Comparison of ENCODE assay signal across 9 cellular contexts in genomic region chr12:94172031-94172430, GRCh38. TPM values are rescaled to one million over a fixed set of nuclear protein-coding genes. Genes with fewer than 3 reads are reported as not detected.
A peak's percentile ranks its signal among the peaks of the same experiment; 100 is the strongest.
DNase-seq lines count a peak whose midpoint lies in the region; ATAC-seq, FAIRE-seq and TF ChIP-seq lines count a peak whose summit lies in the region.
"Had no signal": no experiment of that assay in that cellular context is flagged by ENCODE, and none has a peak within 500 bp of the region (broad histone marks: within the 10 kb centered on the region; RNA-seq: fewer than 3 reads in every experiment).

No MANE protein-coding gene starts in this region.

- no peak for ATAC-seq in omental fat pad (ENCODE audit: low FRiP score)

- no peak overlapping the region for H3K23ac ChIP-seq in H1 (ENCODE audit: insufficient read length)

- no peaks in the 10 kb centered on the region for H3K27me3 ChIP-seq in GM23248 (replicated peaks; ENCODE audit: insufficient read depth)
- H3K27me3 ChIP-seq in H1 (replicated peaks in 1 of 4; ENCODE audit: control insufficient read depth in 3 of 4, extremely low read depth in 1 of 4, insufficient read depth in 3 of 4, low read length in 3 of 4), result peaks cover 63 to 93% (median 85%) of the 10 kb centered on the region in 4 experiments
- no peaks in the 10 kb centered on the region for H3K27me3 ChIP-seq in WERI-Rb-1 (ENCODE audit: insufficient read depth, low read depth, severe bottlenecking)

- H3K9me2 ChIP-seq in GM23248 (ENCODE audit: insufficient read depth), result no peaks in the 10 kb centered on the region

- no peak overlapping the region for H4K8ac ChIP-seq in H1 (ENCODE audit: extremely low read depth, insufficient read depth, low read length)

- no peak overlapping the region for H2AK5ac ChIP-seq in H1 (ENCODE audit: low read depth, low read length)

- no peak overlapping the region for H4K5ac ChIP-seq in H1 (ENCODE audit: insufficient read length, low read depth, low read length)

- H2BK20ac ChIP-seq in H1 (ENCODE audit: low read length), result no peak overlapping the region

- no peak overlapping the region for H3K9ac ChIP-seq in GM23248
- H3K9ac ChIP-seq in H1 (replicated peaks in 1 of 4; ENCODE audit: extremely low read depth in 1 of 4, low read depth in 3 of 4, low read length in 3 of 4), result no peak overlapping the region

- H3K4me3 ChIP-seq in GM23248, result no peak overlapping the region
- no peak overlapping the region for H3K4me3 ChIP-seq in H1 (ENCODE audit: extremely low read depth in 1 of 4, insufficient read depth in 2 of 4, low read depth in 3 of 4, low read length in 4 of 4)
- no peak overlapping the region for H3K4me3 ChIP-seq in WERI-Rb-1 (ENCODE audit: low read depth, low read length)

- H3K4me2 ChIP-seq in GM23248 (ENCODE audit: unreplicated experiment) (peak overlapping the region; percentile 75), H1 (ENCODE audit: insufficient read depth in 1 of 2, low read depth in 2 of 2, low read length in 2 of 2) (no peak overlapping the region)

- H3K36me3 ChIP-seq in GM23248 (ENCODE audit: low read depth) (no peaks in the 10 kb centered on the region), H1 (ENCODE audit: control insufficient read depth in 2 of 4, insufficient read depth in 4 of 4, low read length in 3 of 4) (no peaks in the 10 kb centered on the region), WERI-Rb-1 (no peaks in the 10 kb centered on the region)

- in situ Hi-C loops in GM23248 (cut with MboI), result no loop called here

- no peak overlapping the region for H3K18ac ChIP-seq in H1 (ENCODE audit: extremely low read depth, low read length)

- no peak overlapping the region for H3K27ac ChIP-seq in GM23248
- no peak overlapping the region for H3K27ac ChIP-seq in H1 (ENCODE audit: low read depth, low read length)
- H3K27ac ChIP-seq in WERI-Rb-1, result no peak overlapping the region

- no peaks in the 10 kb centered on the region for H3K79me1 ChIP-seq in H1 (ENCODE audit: low read depth, low read length)

- H3K4me1 ChIP-seq in GM23248 (ENCODE audit: insufficient read depth) (peaks cover 27% of the 10 kb centered on the region), H1 (replicated peaks in 1 of 4; ENCODE audit: control insufficient read depth in 3 of 4, insufficient read depth in 4 of 4, low read length in 3 of 4) (peaks cover 0 to 4% (median 1%) of the 10 kb centered on the region in 4 experiments; a peak in 2 of 7 replicates)

- FAIRE-seq in H1 (lab: Jason Lieb, UNC) (no peak), D721Med (lab: Jason Lieb, UNC) (no peak)

- TF ChIP-seq RAD21 in H1 (IDR thresholded peaks at IDR 0.05 in 1 of 2, conservative IDR thresholded peaks at IDR 0.05 in 1 of 2; ENCODE audit: low read depth in 2 of 2, low read length in 2 of 2), result no peak

- H3F3A ChIP-seq in GM23248 (ENCODE audit: insufficient read depth), result peaks cover 19% of the 10 kb centered on the region; the same call in 1 of the 2 replicates

- H3K56ac ChIP-seq in H1 (replicated peaks; ENCODE audit: insufficient read length, low read depth, low read length), result no peak overlapping the region

- CTCF ChIA-PET in H1 (lab: Charles Lee; ENCODE audit: partially characterized antibody), result interaction anchor here (1.4 to 2.2 kb wide), 2 partner anchors 20 to 24 kb away, joined by 3 to 7 read pairs; no protein-coding TSS in a partner anchor

- H3K79me2 ChIP-seq in GM23248 (ENCODE audit: insufficient read depth) (no peaks in the 10 kb centered on the region), H1 (ENCODE audit: control insufficient read depth in 1 of 2, insufficient read depth in 2 of 2, low read length in 2 of 2) (no peaks in the 10 kb centered on the region)

- no peak overlapping the region for H3K14ac ChIP-seq in H1 (ENCODE audit: insufficient read length)

- POLR2A ChIA-PET in H1 (lab: Charles Lee; ENCODE audit: partially characterized antibody), result interaction anchor here (0.5 kb wide), 1 partner anchor 246 kb away, joined by 3 read pairs; no protein-coding TSS in a partner anchor

- no peaks in the 10 kb centered on the region for H3K9me3 ChIP-seq in GM23248 (ENCODE audit: low read depth)
- H3K9me3 ChIP-seq in H1 (ENCODE audit: insufficient read depth in 2 of 2, low read depth in 1 of 2, low read length in 1 of 2), result no peaks in the 10 kb centered on the region
- H3K9me3 ChIP-seq in WERI-Rb-1 (ENCODE audit: severe bottlenecking), result no peaks in the 10 kb centered on the region

- no peaks in the 10 kb centered on the region for H4K20me1 ChIP-seq in GM23248 (ENCODE audit: insufficient read depth)
- H4K20me1 ChIP-seq in H1 (replicated peaks in 1 of 2; ENCODE audit: control insufficient read depth in 1 of 2, insufficient read depth in 2 of 2, low read length in 2 of 2), result peaks cover 2 to 5% of the 10 kb centered on the region in 2 experiments

- TF ChIP-seq EP300 in H1 (IDR thresholded peaks at IDR 0.05; ENCODE audit: borderline replicate concordance in 1 of 2, low read depth in 2 of 2, low read length in 2 of 2), result no peak

- H2BK120ac ChIP-seq in H1 (replicated peaks; ENCODE audit: low read depth, low read length), result no peak overlapping the region

- no peak overlapping the region for H4K91ac ChIP-seq in H1 (replicated peaks; ENCODE audit: insufficient read length, low read length)

- 88 to 94% methylated on average over 5 of the region's 5 CpGs for whole genome bisulfite sequencing in GM23248 (ENCODE audit: low coverage in 1 of 2, low lambda C conversion rate in 2 of 2, missing lambda C conversion rate in 2 of 2), 2 experiments
- 84% methylated on average over 5 of the region's 5 CpGs; no CpG with 5 or more reads in 1 of the 2 experiments for WGBS in H1 (ENCODE audit: extremely low coverage in 1 of 2, insufficient coverage in 1 of 2, insufficient read length in 1 of 2, insufficient replicate concordance in 2 of 2, low coverage in 1 of 2, low lambda C conversion rate in 2 of 2, missing lambda C conversion rate in 1 of 2), 2 experiments

- no peak for TF ChIP-seq CTCF in H1 (IDR thresholded peaks at IDR 0.05; ENCODE audit: control extremely low read depth in 1 of 3, insufficient read depth in 1 of 3, low read depth in 1 of 3, low read length in 3 of 3)
- no peak for TF ChIP-seq CTCF in WERI-Rb-1 (IDR thresholded peaks at IDR 0.05; ENCODE audit: low read depth, low read length)
- no peak for TF ChIP-seq CTCF in D721Med (IDR thresholded peaks at IDR 0.05; ENCODE audit: insufficient read depth, missing control alignments)
- TF ChIP-seq CTCF in omental fat pad (IDR thresholded peaks at IDR 0.05), result no peak

- no peak for TF ChIP-seq POLR2A in H1 (IDR thresholded peaks at IDR 0.05; ENCODE audit: control extremely low read depth in 1 of 2, low read depth in 2 of 2, low read length in 2 of 2)

- no peak overlapping the region for H2BK5ac ChIP-seq in H1 (ENCODE audit: low read depth, low read length)

- DNase-seq in GM23248 (peak; percentile 10), RPMI7951 (ENCODE audit: low read depth) (peak; percentile 59), H1 (ENCODE audit: low read depth in 1 of 2, low spot score in 2 of 2) (no peak), NCI-H774 (lab: John Stamatoyannopoulos, UW) (no peak), WERI-Rb-1 (no peak), D721Med (ENCODE audit: insufficient read length, low spot score) (no peak), omental fat pad (ENCODE audit: low spot score) (no peak)
- peak; percentile 66 for DNase-seq in stimulated activated CD4-positive, alpha-beta T cell treated with anti-CD3 and anti-CD28 coated beads, Interleukin-15, amount 100 ng/mL, for 24 hours
- DNase-seq: NCI-H1105 treated with DMSO at 0.1 percent for 48 hours had no signal

- H2AFZ ChIP-seq in GM23248 (no peak overlapping the region), H1 (ENCODE audit: low read length) (no peak overlapping the region)

- H3K4ac ChIP-seq in H1 (replicated peaks; ENCODE audit: insufficient read length, low read depth, low read length), result no peak overlapping the region

- H2BK15ac ChIP-seq in H1 (ENCODE audit: low read length), result no peak overlapping the region

- H2BK12ac ChIP-seq in H1 (ENCODE audit: low read depth, low read length), result no peak overlapping the region

- H3K23me2 ChIP-seq in H1 (ENCODE audit: low read depth, low read length), result no peaks in the 10 kb centered on the region

TF ChIP-seq in H1, 55 proteins besides CTCF, POLR2A, EP300 and RAD21:
- peak; percentile 89 for TF ChIP-seq BACH1 (IDR thresholded peaks at IDR 0.05; ENCODE audit: low read length)
- TF ChIP-seq TAF1 (IDR thresholded peaks at IDR 0.05; ENCODE audit: low read depth, low read length), result no peak
- TF ChIP-seq ATF3 (IDR thresholded peaks at IDR 0.05; ENCODE audit: insufficient read depth, low read depth, low read length), result no peak
- TF ChIP-seq MAFK (IDR thresholded peaks at IDR 0.05; ENCODE audit: low read depth, low read length), result peak; percentile 52; the same call in 1 of the 2 replicates
- no peak for TF ChIP-seq NANOG (IDR thresholded peaks at IDR 0.05; ENCODE audit: insufficient read depth, low read depth, low read length, poor library complexity, severe bottlenecking)

RNA-seq across cellular contexts. Expression of gene PLXNC1, which starts 23.7 kb away (rescaled TPM):
- 1.9 and 2.1 TPM in 2 replicates for total RNA-seq in GM23248 (2014; rRNA removed; shearing (Covaris generic))
- polyA plus RNA-seq in GM23248 (2016; fragmentation: Nextera tagmentation; extraction: Ambion mirVana), result 0.70 and 0.78 TPM in 2 replicates
- total RNA-seq in RPMI7951 (2014; rRNA removed; shearing (Covaris generic)), result 0.10 and 0.24 TPM in 2 replicates
- total RNA-seq in H1 (2021; fragmentation: NEBNext Ultra II Directional; extraction: Animal tissue kit (Norgen Biotek cat#: 25700)), result 1.3 and 2.0 TPM in 2 replicates
- 0.83 and 0.86 TPM in 2 replicates for polyA plus RNA-seq in H1 (2011; rRNA removed)
- 0.80 TPM for polyA plus RNA-seq in H1 (2011; cell fraction: cytosol; rRNA removed)
- polyA plus RNA-seq in H1 (2011; cell fraction: nucleus; rRNA removed), result 1.4 TPM
- polyA plus RNA-seq in H1 (2012, experiment 1 of 2), result 1.6 to 2.5 TPM (median 1.8 TPM) in 4 replicates
- polyA plus RNA-seq in H1 (2012, experiment 2 of 2), result 0.08 TPM
- 1.2 TPM for polyA plus RNA-seq in H1 (2013, experiment 1 of 2)
- polyA plus RNA-seq in H1 (2013, experiment 2 of 2), result 1.1 TPM
- 3.0 and 5.2 TPM in 2 replicates for polyA minus RNA-seq in H1 (2011; rRNA and poly(A)+ RNA removed)
- polyA minus RNA-seq in H1 (2011; cell fraction: cytosol; rRNA and poly(A)+ RNA removed), result 0.81 TPM
- 6.7 TPM for polyA minus RNA-seq in H1 (2011; cell fraction: nucleus; rRNA and poly(A)+ RNA removed)
- total RNA-seq in omental fat pad, result 10 to 100 TPM in 2 of 4 donors, 1 to 10 TPM in 2; 4.2 to 42.7 (median 8.6) TPM

Comparison
In these comparisons a context has a peak if more than half of its experiments do, and no peak if none do; other contexts are left out.
1. DNase-seq: peak in GM23248 (single experiment), RPMI7951 (single experiment) and stimulated activated CD4-positive, alpha-beta T cell treated with anti-CD3 and anti-CD28 coated beads, Interleukin-15, amount 100 ng/mL, for 24 hours (single experiment); none in H1 (0 of 2), NCI-H774 (single experiment), WERI-Rb-1 (single experiment), D721Med (single experiment) and omental fat pad (single experiment).